22 cellular contexts compared by ENCODE assay signal in the genomic region with DNA sequence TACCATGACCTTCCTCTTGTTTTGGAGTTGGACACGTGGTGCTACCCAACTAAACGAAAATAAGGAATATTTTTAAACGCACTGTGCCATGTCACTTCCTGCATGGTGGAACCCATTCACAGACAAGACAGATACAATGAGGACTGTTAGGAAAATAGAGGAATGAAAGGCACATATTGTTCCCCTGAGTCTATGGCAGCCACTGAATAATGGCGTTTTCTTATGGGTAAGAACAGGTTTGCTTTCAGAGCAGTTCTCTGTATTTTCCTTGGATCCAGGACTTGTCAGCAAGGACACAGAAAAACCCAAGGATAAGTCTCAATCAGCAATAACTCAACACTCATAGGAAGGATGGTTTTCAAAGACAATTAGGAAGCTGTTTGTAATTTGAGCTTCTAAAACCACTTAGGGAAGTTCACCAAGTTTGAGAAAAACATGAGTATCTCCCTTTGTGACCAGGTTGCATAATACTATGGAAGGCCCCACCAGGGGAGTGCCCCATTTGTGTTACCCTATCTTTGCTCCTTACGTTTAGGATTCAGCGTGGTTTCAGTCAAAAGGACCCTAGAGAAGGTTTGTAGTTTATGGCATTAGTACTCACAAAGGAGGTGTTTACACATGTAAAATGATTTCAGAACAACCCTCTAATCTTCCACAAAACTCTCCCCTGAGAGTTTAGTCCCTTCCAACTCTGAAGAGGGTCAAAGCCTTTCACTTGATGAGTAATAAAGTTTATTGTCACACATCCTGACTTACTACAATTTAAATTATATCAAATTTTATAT.
DNase-seq lines count a peak whose midpoint lies in the region; ATAC-seq, FAIRE-seq and TF ChIP-seq lines count a peak whose summit lies in the region.
"Had no signal": no experiment of that assay in that cellular context is flagged by ENCODE, and none has a peak within 500 bp of the region (broad histone marks: within the 10 kb centered on the region; RNA-seq: fewer than 3 reads in every experiment).

No MANE protein-coding gene starts in this region.

- H3K27ac ChIP-seq in HEK293 (ENCODE audit: extremely low read depth, low read depth, low read length): no peak overlapping the region
- H3K27ac ChIP-seq: BLaER1 had no signal

- POLR2A ChIA-PET in HEK293 (lab: Yijun Ruan, JAX): no interaction called here

- DNase-seq in NCI-H69 (lab: John Stamatoyannopoulos, UW) (peak; percentile 65), globus pallidus (ENCODE audit: low spot score) (peak; percentile 72), pons (ENCODE audit: low spot score) (peak; percentile 86), iPS-NIHi11 (ENCODE audit: low spot score) (no peak), HTR-8/SVneo (ENCODE audit: insufficient read length, low spot score) (no peak)
- no peak for DNase-seq in activated CD8-positive, alpha-beta memory T cell treated with anti-CD3 and anti-CD28 coated beads for 24 hours
- DNase-seq: Caco-2; CD4-positive, alpha-beta T cell; DMS 273 treated with DMSO at 0.1 percent for 48 hours; DND-41; H9; Kasumi-1; NCI-H187; NCI-H2171; NCI-H345; NCI-H526; OCI-M1; Right ventricle myocardium superior had no signal

- no peaks in the 10 kb centered on the region for H3K9me3 ChIP-seq in HEK293 (ENCODE audit: control insufficient read depth, insufficient read depth, low read depth, low read length)
- H3K9me3 ChIP-seq: BLaER1, Caco-2 had no signal

- FAIRE-seq in HTR-8/SVneo (lab: Jason Lieb, UNC): no peak
- FAIRE-seq: GM12878 had no signal

- no peak for TF ChIP-seq CTCF in HEK293 (tag by site-specific recombination; IDR thresholded peaks at IDR 0.05)

- CTCF ChIA-PET in HEK293 (lab: Yijun Ruan, JAX): no interaction called here

- no peak for ATAC-seq in HG02610 (IDR thresholded peaks at IDR 0.05; ENCODE audit: unreplicated experiment)
- ATAC-seq: GM12878 had no signal

- no peak overlapping the region for H3K4me3 ChIP-seq in HEK293 (ENCODE audit: low read depth, low read length)
- H3K4me3 ChIP-seq: BLaER1, GM12878 had no signal

- no peaks in the 10 kb centered on the region for H3K4me1 ChIP-seq in HEK293 (ENCODE audit: control insufficient read depth, insufficient read depth, low read length)
- H3K4me1 ChIP-seq: Caco-2 had no signal

- no peaks in the 10 kb centered on the region for H3K36me3 ChIP-seq in HEK293 (ENCODE audit: control insufficient read depth in 2 of 2, insufficient read depth in 1 of 2, low read length in 2 of 2)
- H3K36me3 ChIP-seq: BLaER1 had no signal

TF ChIP-seq in HEK293, 187 proteins besides CTCF, POLR2A, EP300 and RAD21 (continues in another document):
- TF ChIP-seq WT1 (tag by site-specific recombination; IDR thresholded peaks at IDR 0.05) (peak; percentile 67), RBAK (tag by site-specific recombination; IDR thresholded peaks at IDR 0.05) (no peak), ZNF416 (tag by site-specific recombination; IDR thresholded peaks at IDR 0.05) (no peak), ZNF785 (tag by site-specific recombination; IDR thresholded peaks at IDR 0.05) (no peak), MYNN (tag by site-specific recombination; IDR thresholded peaks at IDR 0.05; ENCODE audit: borderline replicate concordance) (no peak), ZFP3 (tag by site-specific recombination; IDR thresholded peaks at IDR 0.05; ENCODE audit: low read depth) (no peak), ZNF354C (tag by site-specific recombination; IDR thresholded peaks at IDR 0.05; ENCODE audit: borderline replicate concordance, low read depth) (no peak), ZNF677 (tag by site-specific recombination; IDR thresholded peaks at IDR 0.05) (no peak)
- TF ChIP-seq, protein P1, sequence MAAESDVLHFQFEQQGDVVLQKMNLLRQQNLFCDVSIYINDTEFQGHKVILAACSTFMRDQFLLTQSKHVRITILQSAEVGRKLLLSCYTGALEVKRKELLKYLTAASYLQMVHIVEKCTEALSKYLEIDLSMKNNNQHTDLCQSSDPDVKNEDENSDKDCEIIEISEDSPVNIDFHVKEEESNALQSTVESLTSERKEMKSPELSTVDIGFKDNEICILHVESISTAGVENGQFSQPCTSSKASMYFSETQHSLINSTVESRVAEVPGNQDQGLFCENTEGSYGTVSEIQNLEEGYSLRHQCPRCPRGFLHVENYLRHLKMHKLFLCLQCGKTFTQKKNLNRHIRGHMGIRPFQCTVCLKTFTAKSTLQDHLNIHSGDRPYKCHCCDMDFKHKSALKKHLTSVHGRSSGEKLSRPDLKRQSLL (tag by site-specific recombination; IDR thresholded peaks at IDR 0.05): no peak
- TF ChIP-seq, protein P2, sequence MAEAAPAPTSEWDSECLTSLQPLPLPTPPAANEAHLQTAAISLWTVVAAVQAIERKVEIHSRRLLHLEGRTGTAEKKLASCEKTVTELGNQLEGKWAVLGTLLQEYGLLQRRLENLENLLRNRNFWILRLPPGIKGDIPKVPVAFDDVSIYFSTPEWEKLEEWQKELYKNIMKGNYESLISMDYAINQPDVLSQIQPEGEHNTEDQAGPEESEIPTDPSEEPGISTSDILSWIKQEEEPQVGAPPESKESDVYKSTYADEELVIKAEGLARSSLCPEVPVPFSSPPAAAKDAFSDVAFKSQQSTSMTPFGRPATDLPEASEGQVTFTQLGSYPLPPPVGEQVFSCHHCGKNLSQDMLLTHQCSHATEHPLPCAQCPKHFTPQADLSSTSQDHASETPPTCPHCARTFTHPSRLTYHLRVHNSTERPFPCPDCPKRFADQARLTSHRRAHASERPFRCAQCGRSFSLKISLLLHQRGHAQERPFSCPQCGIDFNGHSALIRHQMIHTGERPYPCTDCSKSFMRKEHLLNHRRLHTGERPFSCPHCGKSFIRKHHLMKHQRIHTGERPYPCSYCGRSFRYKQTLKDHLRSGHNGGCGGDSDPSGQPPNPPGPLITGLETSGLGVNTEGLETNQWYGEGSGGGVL (tag by site-specific recombination; IDR thresholded peaks at IDR 0.05): no peak
- TF ChIP-seq, protein P3, sequence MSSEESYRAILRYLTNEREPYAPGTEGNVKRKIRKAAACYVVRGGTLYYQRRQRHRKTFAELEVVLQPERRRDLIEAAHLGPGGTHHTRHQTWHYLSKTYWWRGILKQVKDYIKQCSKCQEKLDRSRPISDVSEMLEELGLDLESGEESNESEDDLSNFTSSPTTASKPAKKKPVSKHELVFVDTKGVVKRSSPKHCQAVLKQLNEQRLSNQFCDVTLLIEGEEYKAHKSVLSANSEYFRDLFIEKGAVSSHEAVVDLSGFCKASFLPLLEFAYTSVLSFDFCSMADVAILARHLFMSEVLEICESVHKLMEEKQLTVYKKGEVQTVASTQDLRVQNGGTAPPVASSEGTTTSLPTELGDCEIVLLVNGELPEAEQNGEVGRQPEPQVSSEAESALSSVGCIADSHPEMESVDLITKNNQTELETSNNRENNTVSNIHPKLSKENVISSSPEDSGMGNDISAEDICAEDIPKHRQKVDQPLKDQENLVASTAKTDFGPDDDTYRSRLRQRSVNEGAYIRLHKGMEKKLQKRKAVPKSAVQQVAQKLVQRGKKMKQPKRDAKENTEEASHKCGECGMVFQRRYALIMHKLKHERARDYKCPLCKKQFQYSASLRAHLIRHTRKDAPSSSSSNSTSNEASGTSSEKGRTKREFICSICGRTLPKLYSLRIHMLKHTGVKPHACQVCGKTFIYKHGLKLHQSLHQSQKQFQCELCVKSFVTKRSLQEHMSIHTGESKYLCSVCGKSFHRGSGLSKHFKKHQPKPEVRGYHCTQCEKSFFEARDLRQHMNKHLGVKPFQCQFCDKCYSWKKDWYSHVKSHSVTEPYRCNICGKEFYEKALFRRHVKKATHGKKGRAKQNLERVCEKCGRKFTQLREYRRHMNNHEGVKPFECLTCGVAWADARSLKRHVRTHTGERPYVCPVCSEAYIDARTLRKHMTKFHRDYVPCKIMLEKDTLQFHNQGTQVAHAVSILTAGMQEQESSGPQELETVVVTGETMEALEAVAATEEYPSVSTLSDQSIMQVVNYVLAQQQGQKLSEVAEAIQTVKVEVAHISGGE (tag by site-specific recombination; conservative IDR thresholded peaks at IDR 0.05; ENCODE audit: low read depth): no peak
- TF ChIP-seq, protein P4, sequence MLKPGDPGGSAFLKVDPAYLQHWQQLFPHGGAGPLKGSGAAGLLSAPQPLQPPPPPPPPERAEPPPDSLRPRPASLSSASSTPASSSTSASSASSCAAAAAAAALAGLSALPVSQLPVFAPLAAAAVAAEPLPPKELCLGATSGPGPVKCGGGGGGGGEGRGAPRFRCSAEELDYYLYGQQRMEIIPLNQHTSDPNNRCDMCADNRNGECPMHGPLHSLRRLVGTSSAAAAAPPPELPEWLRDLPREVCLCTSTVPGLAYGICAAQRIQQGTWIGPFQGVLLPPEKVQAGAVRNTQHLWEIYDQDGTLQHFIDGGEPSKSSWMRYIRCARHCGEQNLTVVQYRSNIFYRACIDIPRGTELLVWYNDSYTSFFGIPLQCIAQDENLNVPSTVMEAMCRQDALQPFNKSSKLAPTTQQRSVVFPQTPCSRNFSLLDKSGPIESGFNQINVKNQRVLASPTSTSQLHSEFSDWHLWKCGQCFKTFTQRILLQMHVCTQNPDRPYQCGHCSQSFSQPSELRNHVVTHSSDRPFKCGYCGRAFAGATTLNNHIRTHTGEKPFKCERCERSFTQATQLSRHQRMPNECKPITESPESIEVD (tag by site-specific recombination; IDR thresholded peaks at IDR 0.05): 0 out of 2 replicates have a peak, but pooled peaks have one; percentile 34
- TF ChIP-seq, protein P5, sequence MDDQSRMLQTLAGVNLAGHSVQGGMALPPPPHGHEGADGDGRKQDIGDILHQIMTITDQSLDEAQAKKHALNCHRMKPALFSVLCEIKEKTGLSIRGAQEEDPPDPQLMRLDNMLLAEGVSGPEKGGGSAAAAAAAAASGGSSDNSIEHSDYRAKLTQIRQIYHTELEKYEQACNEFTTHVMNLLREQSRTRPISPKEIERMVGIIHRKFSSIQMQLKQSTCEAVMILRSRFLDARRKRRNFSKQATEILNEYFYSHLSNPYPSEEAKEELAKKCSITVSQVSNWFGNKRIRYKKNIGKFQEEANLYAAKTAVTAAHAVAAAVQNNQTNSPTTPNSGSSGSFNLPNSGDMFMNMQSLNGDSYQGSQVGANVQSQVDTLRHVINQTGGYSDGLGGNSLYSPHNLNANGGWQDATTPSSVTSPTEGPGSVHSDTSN (CRISPR knock-in tag; IDR thresholded peaks at IDR 0.05): no peak
- TF ChIP-seq, protein P6, sequence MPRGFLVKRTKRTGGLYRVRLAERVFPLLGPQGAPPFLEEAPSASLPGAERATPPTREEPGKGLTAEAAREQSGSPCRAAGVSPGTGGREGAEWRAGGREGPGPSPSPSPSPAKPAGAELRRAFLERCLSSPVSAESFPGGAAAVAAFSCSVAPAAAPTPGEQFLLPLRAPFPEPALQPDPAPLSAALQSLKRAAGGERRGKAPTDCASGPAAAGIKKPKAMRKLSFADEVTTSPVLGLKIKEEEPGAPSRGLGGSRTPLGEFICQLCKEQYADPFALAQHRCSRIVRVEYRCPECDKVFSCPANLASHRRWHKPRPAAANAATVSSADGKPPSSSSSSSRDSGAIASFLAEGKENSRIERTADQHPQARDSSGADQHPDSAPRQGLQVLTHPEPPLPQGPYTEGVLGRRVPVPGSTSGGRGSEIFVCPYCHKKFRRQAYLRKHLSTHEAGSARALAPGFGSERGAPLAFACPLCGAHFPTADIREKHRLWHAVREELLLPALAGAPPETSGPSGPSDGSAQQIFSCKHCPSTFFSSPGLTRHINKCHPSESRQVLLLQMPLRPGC (tag by site-specific recombination; IDR thresholded peaks at IDR 0.05): no peak

Comparison
In these comparisons a context has a peak if more than half of its experiments do, and no peak if none do; other contexts are left out.
1. DNase-seq: peak in NCI-H69 (single experiment), globus pallidus (single experiment) and pons (single experiment); none in iPS-NIHi11 (single experiment), activated CD8-positive, alpha-beta memory T cell treated with anti-CD3 and anti-CD28 coated beads for 24 hours (single experiment) and HTR-8/SVneo (single experiment).